Comparison of ENCODE assay signal across 31 cellular contexts in the genomic region with DNA sequence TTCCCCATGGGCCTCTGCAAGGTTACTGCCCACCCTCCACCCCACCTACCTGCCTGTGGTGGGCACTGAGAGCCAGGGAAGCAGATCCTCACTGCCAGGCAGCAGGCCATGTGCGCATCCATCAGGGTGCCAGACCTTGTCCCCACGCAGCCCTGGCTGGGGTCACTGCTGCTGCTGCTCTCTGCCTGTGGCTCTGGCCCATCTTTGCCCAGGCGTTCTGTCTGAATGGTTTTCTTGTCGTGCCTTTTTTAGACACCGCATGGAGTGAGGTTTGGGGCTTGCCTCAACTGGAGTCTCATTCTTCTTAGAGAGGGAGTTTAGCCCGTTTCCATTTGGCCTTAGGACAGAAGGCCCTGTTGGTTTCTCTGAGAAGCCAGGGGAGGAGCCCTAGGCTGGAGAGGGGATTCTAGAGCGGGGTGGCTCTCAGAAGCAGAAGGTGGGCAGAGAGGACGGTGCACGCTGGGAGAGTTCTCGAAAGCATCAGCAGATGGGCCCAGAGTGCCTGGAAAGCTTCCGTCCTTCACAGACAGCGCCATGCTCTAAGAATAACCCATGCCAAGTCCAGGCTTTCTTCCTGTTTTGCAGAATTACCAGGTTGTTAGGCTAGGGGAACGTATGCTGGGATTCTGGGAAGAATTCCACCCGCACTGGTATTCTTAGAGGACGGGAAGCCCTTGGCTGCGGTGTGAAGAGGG. TPM values are rescaled to one million over a fixed set of nuclear protein-coding genes. Genes with fewer than 3 reads are reported as not detected.
A peak's percentile ranks its signal among the peaks of the same experiment; 100 is the strongest.
DNase-seq lines count a peak whose midpoint lies in the region; ATAC-seq, FAIRE-seq and TF ChIP-seq lines count a peak whose summit lies in the region.
"Had no signal": no experiment of that assay in that cellular context is flagged by ENCODE, and none has a peak within 500 bp of the region (broad histone marks: within the 10 kb centered on the region; RNA-seq: fewer than 3 reads in every experiment).

No MANE protein-coding gene starts in this region.

- CTCF ChIA-PET in HepG2 (lab: Yijun Ruan, JAX; ENCODE audit: low intra/inter-chr PET ratio, low total read pairs): no interaction called here
- CTCF ChIA-PET in CD8-positive, alpha-beta memory T cell (lab: Charles Lee): no interaction called here

- DNase-seq in HepG2 (ENCODE audit: low spot score) (no peak), right lobe of liver (no peak), cardiac muscle cell (ENCODE audit: low read depth in 1 of 2, low spot score in 1 of 2) (no peak), neural crest cell (ENCODE audit: low read depth, low spot score) (no peak), NCI-H2227 (lab: John Stamatoyannopoulos, UW; ENCODE audit: unreplicated experiment) (no peak), NCI-H1930 (lab: John Stamatoyannopoulos, UW) (no peak), foreskin melanocyte (no peak)
- DNase-seq in CD8-positive, alpha-beta memory T cell: no peak
- DNase-seq: activated CD4-positive, alpha-beta T cell treated with anti-CD3 and anti-CD28 coated beads for 48 hours; activated naive CD4-positive, alpha-beta T cell treated with Interleukin-2 at 50 U/mL for 16 hours; activated T-cell treated with anti-CD3 and anti-CD28 coated beads, Interleukin-2, amount 50 U/mL, for 48 hours; AML-193; Caco-2; DMS79; effector CD8-positive, alpha-beta T cell; foreskin keratinocyte; GM23248; immature natural killer cell; KG1; NCI-H146; NCI-H2171 treated with DMSO at 0.1 percent for 48 hours; NCI-H526 treated with DMSO at 0.1 percent for 48 hours; RPMI8226; upper lobe of left lung had no signal

- no peak for TF ChIP-seq EP300 in HepG2 (IDR thresholded peaks at IDR 0.05; ENCODE audit: low read depth in 2 of 2, low read length in 2 of 2)
- no peak for TF ChIP-seq EP300 in HepG2 (CRISPR knock-in tag; IDR thresholded peaks at IDR 0.05; ENCODE audit: borderline replicate concordance)

- H3K27me3 ChIP-seq in HepG2 (ENCODE audit: control insufficient read depth in 1 of 2, insufficient read depth in 2 of 2, low read length in 2 of 2): no peaks in the 10 kb centered on the region
- no peaks in the 10 kb centered on the region for H3K27me3 ChIP-seq in right lobe of liver
- H3K27me3 ChIP-seq in cardiac muscle cell: no peaks in the 10 kb centered on the region
- no peaks in the 10 kb centered on the region for H3K27me3 ChIP-seq in CD8-positive, alpha-beta memory T cell (ENCODE audit: insufficient read depth, low read length, poor library complexity, severe bottlenecking)
- H3K27me3 ChIP-seq: foreskin keratinocyte, left lung, upper lobe of left lung had no signal

- no peaks in the 10 kb centered on the region for H3K79me2 ChIP-seq in HepG2 (ENCODE audit: insufficient read depth, low read length)

- no peaks in the 10 kb centered on the region for H4K20me1 ChIP-seq in HepG2 (ENCODE audit: insufficient read depth, low read length)

- H3K27me3 Mint-ChIP-seq in neural crest cell (ENCODE audit: low read depth): no peaks in the 10 kb centered on the region
- H3K27me3 Mint-ChIP-seq in CD8-positive, alpha-beta memory T cell: no peaks in the 10 kb centered on the region
- H3K27me3 Mint-ChIP-seq: natural killer cell treated with Interleukin-12 subunit alpha and Interleukin-12 subunit beta and Interleukin-15 and Interleukin-18, amount 100 ng/mL, for 72 hours had no signal

- in situ Hi-C loops in HepG2 (cut with HindIII; ENCODE audit: extremely low pct_ligation_motif_present, low pct_unique_long_range_greater_than_20kb): no loop called here

- H3K4me2 ChIP-seq in HepG2 (ENCODE audit: low read depth, low read length): no peak overlapping the region

- H3K9ac ChIP-seq in HepG2 (ENCODE audit: insufficient read depth, low read depth, low read length): no peak overlapping the region
- H3K9ac ChIP-seq: GM23248 had no signal

- H3K27ac ChIP-seq in HepG2 (ENCODE audit: extremely low read length, insufficient read depth, low read length) (no peak overlapping the region), right lobe of liver (no peak overlapping the region), cardiac muscle cell (peak overlapping the region; percentile 48)
- no peak overlapping the region for H3K27ac ChIP-seq in CD8-positive, alpha-beta memory T cell (ENCODE audit: low read depth, low read length)
- H3K27ac ChIP-seq: foreskin keratinocyte, GM23248, left lung, upper lobe of left lung, VCaP had no signal

- H3K4me3 Mint-ChIP-seq in neural crest cell: peak overlapping the region; percentile 3
- H3K4me3 Mint-ChIP-seq in CD8-positive, alpha-beta memory T cell: no peak overlapping the region
- H3K4me3 Mint-ChIP-seq: immature natural killer cell; mesothelial cell of epicardium; natural killer cell treated with Interleukin-12 subunit alpha and Interleukin-12 subunit beta and Interleukin-15 and Interleukin-18, amount 100 ng/mL, for 72 hours; T-helper 2 cell treated with Interferon-gamma antibody and Interleukin-4, amounts not matched to agents 5 μg/mL and 100 μg/mL, for 36 hours had no signal

- POLR2A ChIA-PET in HepG2 (lab: Yijun Ruan, JAX): no interaction called here
- POLR2A ChIA-PET in CD8-positive, alpha-beta memory T cell (lab: Charles Lee): no interaction called here

- H2AFZ ChIP-seq in HepG2 (ENCODE audit: low read length): no peak overlapping the region
- H2AFZ ChIP-seq: GM23248 had no signal

- WGBS in HepG2 (ENCODE audit: low lambda C conversion rate): 94% methylated on average over 13 of the region's 16 CpGs
- WGBS in right lobe of liver (ENCODE audit: insufficient coverage, low coverage, low lambda C conversion rate, missing lambda C conversion rate): 84% methylated on average over 12 of the region's 16 CpGs

- H3K4me1 Mint-ChIP-seq in neural crest cell: no peaks in the 10 kb centered on the region
- peaks cover 20 to 61% (median 31%) of the 10 kb centered on the region in 3 donors for H3K4me1 Mint-ChIP-seq in CD8-positive, alpha-beta memory T cell
- H3K4me1 Mint-ChIP-seq: mesothelial cell of epicardium had no signal

- no peaks in the 10 kb centered on the region for H3K9me3 Mint-ChIP-seq in neural crest cell
- no peaks in the 10 kb centered on the region for H3K9me3 Mint-ChIP-seq in CD8-positive, alpha-beta memory T cell
- H3K9me3 Mint-ChIP-seq: immature natural killer cell; mesothelial cell of epicardium; natural killer cell treated with Interleukin-12 subunit alpha and Interleukin-12 subunit beta and Interleukin-15 and Interleukin-18, amount 100 ng/mL, for 72 hours; T-helper 2 cell treated with Interferon-gamma antibody and Interleukin-4, amounts not matched to agents 5 μg/mL and 100 μg/mL, for 36 hours had no signal

- no peaks in the 10 kb centered on the region for H3K36me3 Mint-ChIP-seq in neural crest cell (ENCODE audit: low read depth)
- H3K36me3 Mint-ChIP-seq in CD8-positive, alpha-beta memory T cell: peaks cover 0 to 12% (median 2%) of the 10 kb centered on the region in 3 donors
- H3K36me3 Mint-ChIP-seq: immature natural killer cell; natural killer cell treated with Interleukin-12 subunit alpha and Interleukin-12 subunit beta and Interleukin-15 and Interleukin-18, amount 100 ng/mL, for 72 hours had no signal

- BruUV-seq in HepG2 (replicated peaks; lab: Mats Ljungman, UMichigan): no TSS peak

- intact Hi-C loops in HepG2 (cut with micrococcal nuclease; ENCODE audit: unreplicated experiment): no loop called here
- intact Hi-C loops in right lobe of liver (cut with DNase I): loop anchor here in 1 of 2 donors (10.0 kb wide), 1 partner anchor 54 kb away; no protein-coding TSS in a partner anchor

- TF ChIP-seq POLR2A in HepG2 (IDR thresholded peaks at IDR 0.05; ENCODE audit: insufficient read depth in 1 of 2, low read depth in 2 of 2, low read length in 2 of 2): no peak
- TF ChIP-seq POLR2A in right lobe of liver (IDR thresholded peaks at IDR 0.05): no peak

- no peak overlapping the region for H3K4me3 ChIP-seq in HepG2 (replicated peaks in 1 of 3; ENCODE audit: insufficient read depth in 1 of 3, low read depth in 2 of 3, low read length in 3 of 3)
- no peak overlapping the region for H3K4me3 ChIP-seq in right lobe of liver
- no peak overlapping the region for H3K4me3 ChIP-seq in cardiac muscle cell
- H3K4me3 ChIP-seq in CD8-positive, alpha-beta memory T cell (ENCODE audit: low read length): no peak overlapping the region
- H3K4me3 ChIP-seq: GM23248, left lung, upper lobe of left lung had no signal

- no peak for ATAC-seq in HepG2
- ATAC-seq in right lobe of liver: no peak
- ATAC-seq: esophagus mucosa; foreskin keratinocyte; left lung; natural killer cell treated with Interleukin-12 subunit alpha and Interleukin-12 subunit beta and Interleukin-15 and Interleukin-18, amount 100 ng/mL, for 72 hours had no signal

- H3K36me3 ChIP-seq in HepG2 (replicated peaks in 1 of 2; ENCODE audit: control insufficient read depth in 1 of 2, insufficient read depth in 2 of 2, low read length in 2 of 2) (peaks cover 0 to 2% of the 10 kb centered on the region in 2 experiments; a peak in 2 of 5 replicates), right lobe of liver (peaks cover 0 to 3% (median 0%) of the 10 kb centered on the region in 4 donors), cardiac muscle cell (no peaks in the 10 kb centered on the region)
- H3K36me3 ChIP-seq in CD8-positive, alpha-beta memory T cell (ENCODE audit: insufficient read depth, low read length): peaks cover 7% of the 10 kb centered on the region

- TF ChIP-seq RAD21 in HepG2 (CRISPR knock-in tag; IDR thresholded peaks at IDR 0.05): no peak

- TF ChIP-seq CTCF in HepG2 (CRISPR knock-in tag; IDR thresholded peaks at IDR 0.05) (no peak), right lobe of liver (IDR thresholded peaks at IDR 0.05) (no peak), cardiac muscle cell (IDR thresholded peaks at IDR 0.05; ENCODE audit: low read depth, low read length) (no peak), neural crest cell (conservative IDR thresholded peaks at IDR 0.05) (no peak)

- H3K4me1 ChIP-seq in HepG2 (ENCODE audit: insufficient read depth, low read length) (no peaks in the 10 kb centered on the region), right lobe of liver (peaks cover 0 to 20% (median 8%) of the 10 kb centered on the region in 4 donors), cardiac muscle cell (ENCODE audit: low read depth) (peaks cover 6% of the 10 kb centered on the region)
- peaks cover 37% of the 10 kb centered on the region for H3K4me1 ChIP-seq in CD8-positive, alpha-beta memory T cell (ENCODE audit: insufficient read depth, low read length)
- H3K4me1 ChIP-seq: Caco-2, foreskin keratinocyte had no signal

- H3K9me3 ChIP-seq in HepG2 (ENCODE audit: low read length): no peaks in the 10 kb centered on the region
- H3K9me3 ChIP-seq in right lobe of liver: no peaks in the 10 kb centered on the region
- H3K9me3 ChIP-seq in cardiac muscle cell (ENCODE audit: low read depth): no peaks in the 10 kb centered on the region
- no peaks in the 10 kb centered on the region for H3K9me3 ChIP-seq in CD8-positive, alpha-beta memory T cell (ENCODE audit: low read length)
- H3K9me3 ChIP-seq: Caco-2, left lung, upper lobe of left lung had no signal

- no peak overlapping the region for H3K27ac Mint-ChIP-seq in neural crest cell (ENCODE audit: unreplicated experiment)
- peak overlapping the region in 2 of 8 donors; percentile 54 to 63 for H3K27ac Mint-ChIP-seq in CD8-positive, alpha-beta memory T cell
- H3K27ac Mint-ChIP-seq: mesothelial cell of epicardium; natural killer cell treated with Interleukin-12 subunit alpha and Interleukin-12 subunit beta and Interleukin-15 and Interleukin-18, amount 100 ng/mL, for 72 hours; T-helper 2 cell treated with Interferon-gamma antibody and Interleukin-4, amounts not matched to agents 5 μg/mL and 100 μg/mL, for 36 hours had no signal

- FAIRE-seq in HepG2 (lab: Jason Lieb, UNC): no peak
- FAIRE-seq: A204.1 had no signal

RNA-seq across cellular contexts. Expression of gene TANGO2, which starts 8.1 kb away (rescaled TPM):
- total RNA-seq in HepG2 (2016; rRNA removed; fragmentation: Illumina TruSeq; extraction: Trizol) (12.1 and 12.9 TPM in 2 replicates), right lobe of liver (10 to 100 TPM; 11.0 to 27.0 (median 15.5) TPM), cardiac muscle cell (19.4 and 21.9 TPM in 2 replicates), neural crest cell (12.8 and 13.4 TPM in 2 replicates)
- total RNA-seq in HepG2 (2016; cell fraction: cytosol; rRNA removed; fragmentation: Illumina TruSeq; extraction: Trizol; ENCODE audit: low read depth): 7.0 and 7.5 TPM in 2 replicates
- total RNA-seq in HepG2 (2016; cell fraction: insoluble cytoplasmic fraction; rRNA removed; fragmentation: Illumina TruSeq; extraction: Trizol): 11.8 and 12.2 TPM in 2 replicates
- 17.5 and 20.9 TPM in 2 replicates for total RNA-seq in HepG2 (2016; cell fraction: membrane; rRNA removed; fragmentation: Illumina TruSeq; extraction: Trizol)
- 7.2 and 10.6 TPM in 2 replicates for total RNA-seq in HepG2 (2016; cell fraction: nucleus; rRNA removed; fragmentation: Illumina TruSeq; extraction: Trizol)
- polyA plus RNA-seq in HepG2 (2011; rRNA removed) (14.8 and 20.8 TPM in 2 replicates), cardiac muscle cell (17.5 and 18.7 TPM in 2 replicates)
- polyA plus RNA-seq in HepG2 (2011; cell fraction: cytosol; rRNA removed): 17.4 and 18.3 TPM in 2 replicates
- 24.2 and 25.5 TPM in 2 replicates for polyA plus RNA-seq in HepG2 (2011; cell fraction: nucleus; rRNA removed)
- 5.0 and 9.6 TPM in 2 replicates for polyA plus RNA-seq in HepG2 (2012)
- polyA plus RNA-seq in HepG2 (2016; cell fraction: cytosol; fragmentation: Illumina TruSeq; extraction: Trizol; ENCODE audit: low read depth): 8.1 TPM in 2 replicates
- polyA plus RNA-seq in HepG2 (2016; cell fraction: insoluble cytoplasmic fraction; fragmentation: Illumina TruSeq; extraction: Trizol; ENCODE audit: low read depth): 10.1 and 14.2 TPM in 2 replicates
- polyA plus RNA-seq in HepG2 (2016; cell fraction: membrane; fragmentation: Illumina TruSeq; extraction: Trizol; ENCODE audit: low read depth): 14.1 and 15.1 TPM in 2 replicates
- polyA plus RNA-seq in HepG2 (2016; cell fraction: nucleus; fragmentation: Illumina TruSeq; extraction: Trizol; ENCODE audit: insufficient read depth, low read depth): 17.4 and 18.4 TPM in 2 replicates
- 34.8 and 39.9 TPM in 2 replicates for polyA minus RNA-seq in HepG2 (2011; rRNA and poly(A)+ RNA removed; ENCODE audit: low replicate concordance)
- 9.8 and 10.9 TPM in 2 replicates for polyA minus RNA-seq in HepG2 (2011; cell fraction: cytosol; rRNA and poly(A)+ RNA removed)
- polyA minus RNA-seq in HepG2 (2011; cell fraction: nucleus; rRNA and poly(A)+ RNA removed): 8.9 and 9.0 TPM in 2 replicates
- total RNA-seq in CD8-positive, alpha-beta memory T cell: 10 to 100 TPM; 27.3 to 28.0 TPM
- 48.6 TPM for polyA plus RNA-seq in CD8-positive, alpha-beta memory T cell

RNA-seq across cellular contexts. Expression of gene ARVCF, which starts 12.4 kb away (rescaled TPM):
- total RNA-seq in HepG2 (2016; rRNA removed; fragmentation: Illumina TruSeq; extraction: Trizol) (10.4 and 17.7 TPM in 2 replicates), right lobe of liver (10 to 100 TPM; 11.5 to 40.9 (median 20.7) TPM), cardiac muscle cell (55.5 and 64.3 TPM in 2 replicates), neural crest cell (93.5 and 105 TPM in 2 replicates)
- 3.9 and 4.0 TPM in 2 replicates for total RNA-seq in HepG2 (2016; cell fraction: cytosol; rRNA removed; fragmentation: Illumina TruSeq; extraction: Trizol; ENCODE audit: low read depth)
- total RNA-seq in HepG2 (2016; cell fraction: insoluble cytoplasmic fraction; rRNA removed; fragmentation: Illumina TruSeq; extraction: Trizol): 8.1 and 18.0 TPM in 2 replicates
- total RNA-seq in HepG2 (2016; cell fraction: membrane; rRNA removed; fragmentation: Illumina TruSeq; extraction: Trizol): 3.8 and 4.0 TPM in 2 replicates
- 20.2 and 20.4 TPM in 2 replicates for total RNA-seq in HepG2 (2016; cell fraction: nucleus; rRNA removed; fragmentation: Illumina TruSeq; extraction: Trizol)
- polyA plus RNA-seq in HepG2 (2011; rRNA removed) (16.4 and 23.8 TPM in 2 replicates), cardiac muscle cell (28.8 and 40.3 TPM in 2 replicates)
- polyA plus RNA-seq in HepG2 (2011; cell fraction: cytosol; rRNA removed): 8.4 and 13.1 TPM in 2 replicates
- polyA plus RNA-seq in HepG2 (2011; cell fraction: nucleus; rRNA removed): 152 and 182 TPM in 2 replicates
- 11.1 and 12.4 TPM in 2 replicates for polyA plus RNA-seq in HepG2 (2012)
- 0.99 and 1.4 TPM in 2 replicates for polyA plus RNA-seq in HepG2 (2016; cell fraction: cytosol; fragmentation: Illumina TruSeq; extraction: Trizol; ENCODE audit: low read depth)
- 8.5 and 10.9 TPM in 2 replicates for polyA plus RNA-seq in HepG2 (2016; cell fraction: insoluble cytoplasmic fraction; fragmentation: Illumina TruSeq; extraction: Trizol; ENCODE audit: low read depth)
- polyA plus RNA-seq in HepG2 (2016; cell fraction: membrane; fragmentation: Illumina TruSeq; extraction: Trizol; ENCODE audit: low read depth): 2.0 and 2.3 TPM in 2 replicates
- 42.2 and 48.6 TPM in 2 replicates for polyA plus RNA-seq in HepG2 (2016; cell fraction: nucleus; fragmentation: Illumina TruSeq; extraction: Trizol; ENCODE audit: insufficient read depth, low read depth)
- polyA minus RNA-seq in HepG2 (2011; rRNA and poly(A)+ RNA removed; ENCODE audit: low replicate concordance): 1.2 and 26.6 TPM in 2 replicates
- polyA minus RNA-seq in HepG2 (2011; cell fraction: cytosol; rRNA and poly(A)+ RNA removed): 9.2 and 12.0 TPM in 2 replicates
- polyA minus RNA-seq in HepG2 (2011; cell fraction: nucleus; rRNA and poly(A)+ RNA removed): 28.6 and 29.7 TPM in 2 replicates
- total RNA-seq in CD8-positive, alpha-beta memory T cell: 1 to 10 TPM; 1.4 to 1.8 TPM
- 0.92 TPM for polyA plus RNA-seq in CD8-positive, alpha-beta memory T cell

RNA-seq across cellular contexts. Expression of gene DGCR8, which starts 51.0 kb away (rescaled TPM):
- total RNA-seq in HepG2 (2016; rRNA removed; fragmentation: Illumina TruSeq; extraction: Trizol) (14.8 and 23.2 TPM in 2 replicates), right lobe of liver (10 to 100 TPM; 11.4 to 27.2 (median 16.1) TPM), cardiac muscle cell (23.8 and 34.2 TPM in 2 replicates), neural crest cell (86.3 and 86.5 TPM in 2 replicates)
- total RNA-seq in HepG2 (2016; cell fraction: cytosol; rRNA removed; fragmentation: Illumina TruSeq; extraction: Trizol; ENCODE audit: low read depth): 6.6 and 9.7 TPM in 2 replicates
- total RNA-seq in HepG2 (2016; cell fraction: insoluble cytoplasmic fraction; rRNA removed; fragmentation: Illumina TruSeq; extraction: Trizol): 12.0 and 23.2 TPM in 2 replicates
- total RNA-seq in HepG2 (2016; cell fraction: membrane; rRNA removed; fragmentation: Illumina TruSeq; extraction: Trizol): 9.0 and 9.2 TPM in 2 replicates
- total RNA-seq in HepG2 (2016; cell fraction: nucleus; rRNA removed; fragmentation: Illumina TruSeq; extraction: Trizol): 31.9 and 36.2 TPM in 2 replicates
- polyA plus RNA-seq in HepG2 (2011; rRNA removed) (10.2 and 14.6 TPM in 2 replicates), cardiac muscle cell (8.1 and 15.1 TPM in 2 replicates)
- 5.7 and 6.4 TPM in 2 replicates for polyA plus RNA-seq in HepG2 (2011; cell fraction: cytosol; rRNA removed)
- polyA plus RNA-seq in HepG2 (2011; cell fraction: nucleus; rRNA removed): 78.1 and 81.2 TPM in 2 replicates
- polyA plus RNA-seq in HepG2 (2012): 11.5 and 13.9 TPM in 2 replicates
- polyA plus RNA-seq in HepG2 (2016; cell fraction: cytosol; fragmentation: Illumina TruSeq; extraction: Trizol; ENCODE audit: low read depth): 2.2 and 2.4 TPM in 2 replicates
- 11.4 and 14.1 TPM in 2 replicates for polyA plus RNA-seq in HepG2 (2016; cell fraction: insoluble cytoplasmic fraction; fragmentation: Illumina TruSeq; extraction: Trizol; ENCODE audit: low read depth)
- 4.9 TPM in 2 replicates for polyA plus RNA-seq in HepG2 (2016; cell fraction: membrane; fragmentation: Illumina TruSeq; extraction: Trizol; ENCODE audit: low read depth)
- polyA plus RNA-seq in HepG2 (2016; cell fraction: nucleus; fragmentation: Illumina TruSeq; extraction: Trizol; ENCODE audit: insufficient read depth, low read depth): 67.7 and 78.1 TPM in 2 replicates
- polyA minus RNA-seq in HepG2 (2011; rRNA and poly(A)+ RNA removed; ENCODE audit: low replicate concordance): 25.9 and 28.5 TPM in 2 replicates
- 4.4 and 5.3 TPM in 2 replicates for polyA minus RNA-seq in HepG2 (2011; cell fraction: cytosol; rRNA and poly(A)+ RNA removed)
- polyA minus RNA-seq in HepG2 (2011; cell fraction: nucleus; rRNA and poly(A)+ RNA removed): 31.7 and 34.0 TPM in 2 replicates
- total RNA-seq in CD8-positive, alpha-beta memory T cell: 10 to 100 TPM; 68.6 to 73.8 TPM
- polyA plus RNA-seq in CD8-positive, alpha-beta memory T cell: 10.6 TPM
